8 cellular contexts compared by ENCODE assay signal in genomic region chrX:11423362-11423818, GRCh38.
DNase-seq lines count a peak whose midpoint lies in the region; ATAC-seq and TF ChIP-seq lines count a peak whose summit lies in the region.

No MANE protein-coding gene starts in this region.

- H3K4me3 ChIP-seq in Peyer's patch (no peak overlapping the region), vagina (no peak overlapping the region)

- TF ChIP-seq POLR2A in Peyer's patch (IDR thresholded peaks at IDR 0.05) (no peak), vagina (IDR thresholded peaks at IDR 0.05) (no peak)

- H3K36me3 ChIP-seq in Peyer's patch (no peaks in the 10 kb centered on the region), vagina (no peaks in the 10 kb centered on the region)

- peak; percentile 61 for ATAC-seq in GM18868 (IDR thresholded peaks at IDR 0.05; ENCODE audit: unreplicated experiment)
- peak; percentile 61 for ATAC-seq in HG02870 (IDR thresholded peaks at IDR 0.05; ENCODE audit: unreplicated experiment)

- TF ChIP-seq CTCF in Peyer's patch (IDR thresholded peaks at IDR 0.05) (no peak), vagina (IDR thresholded peaks at IDR 0.05) (no peak)

- H3K4me1 ChIP-seq in Peyer's patch: no peaks in the 10 kb centered on the region
- peaks cover 8% of the 10 kb centered on the region for H3K4me1 ChIP-seq in vagina

- no peaks in the 10 kb centered on the region for H3K9me3 ChIP-seq in Peyer's patch
- H3K9me3 ChIP-seq in vagina: no peaks in the 10 kb centered on the region

- intact Hi-C loops in vagina (cut with DNase I): no loop called here

- H3K27ac ChIP-seq in Peyer's patch (peak overlapping the region in 1 of 4 donors; percentile 56), vagina (no peak overlapping the region)

- DNase-seq in Peyer's patch (peak in 2 of 3 donors; percentile 22 to 53), iris pigment epithelial cell (ENCODE audit: low read depth) (peak; percentile 91), T1000 (lab: John Stamatoyannopoulos, UW) (no peak), germinal center (ENCODE audit: low spot score) (no peak), vagina (ENCODE audit: extremely low spot score in 2 of 2) (no peak)
- no peak for DNase-seq in activated CD4-positive, alpha-beta T cell treated with anti-CD3 and anti-CD28 coated beads, Interleukin-2, amount 50 U/mL, for 4 hours

- H3K27me3 ChIP-seq in Peyer's patch (no peaks in the 10 kb centered on the region), vagina (no peaks in the 10 kb centered on the region)

Comparison
In these comparisons a context has a peak if more than half of its experiments do, and no peak if none do; other contexts are left out.
1. DNase-seq: peak in Peyer's patch (2 of 3) and iris pigment epithelial cell (single experiment); none in T1000 (single experiment), germinal center (single experiment), vagina (0 of 2) and activated CD4-positive, alpha-beta T cell treated with anti-CD3 and anti-CD28 coated beads, Interleukin-2, amount 50 U/mL, for 4 hours (0 of 2).